ENCODE assay signal across 28 cellular contexts in genomic region chr10:69513617-69514016, GRCh38. TPM values are rescaled to one million over a fixed set of nuclear protein-coding genes. Genes with fewer than 3 reads are reported as not detected.
"Had no signal": no experiment of that assay in that cellular context is flagged by ENCODE, and none has a peak within 500 bp of the region (broad histone marks: within the 10 kb centered on the region; RNA-seq: fewer than 3 reads in every experiment).

No MANE protein-coding gene starts in this region.

- H3K36me3 Mint-ChIP-seq: activated CD8-positive, alpha-beta memory T cell treated with anti-CD3 and anti-CD28 coated beads, Interleukin-2, amount 10 ng/mL, durations not matched to agents 7 days and 5 days; immature natural killer cell; naive B cell; neural progenitor cell; stimulated activated naive B cell treated with anti-CD40 and anti-IgM and Interleukin-4, amounts not matched to agents 10 μg/mL and 1 μg/mL and 100 μg/mL, for 72 hours had no signal

- H3K4me1 Mint-ChIP-seq: activated CD4-positive, alpha-beta T cell treated with anti-CD3 and anti-CD28 coated beads, Interleukin-2, amount 10 ng/mL, durations not matched to agents 24 days and 14 days; activated CD8-positive, alpha-beta memory T cell treated with anti-CD3 and anti-CD28 coated beads, Interleukin-2, amount 10 ng/mL, durations not matched to agents 7 days and 5 days; activated naive CD8-positive, alpha-beta T cell treated with anti-CD3 and anti-CD28 coated beads, Interleukin-2, amount 50 U/mL, for 24 hours; endodermal cell; immature natural killer cell; naive B cell; neural progenitor cell; stimulated activated naive B cell treated with anti-CD40 and anti-IgM and Interleukin-4, amounts not matched to agents 10 μg/mL and 1 μg/mL and 100 μg/mL, for 72 hours had no signal

- H3K4me1 ChIP-seq: left lung, neural progenitor cell, transverse colon had no signal

- H3K4me3 ChIP-seq: hepatocyte, left lung, lung, neural progenitor cell, transverse colon had no signal

- H3K9me3 Mint-ChIP-seq: activated CD4-positive, alpha-beta T cell treated with anti-CD3 and anti-CD28 coated beads, Interleukin-2, amount 10 ng/mL, durations not matched to agents 24 days and 14 days; activated CD8-positive, alpha-beta T cell treated with anti-CD3 and anti-CD28 coated beads for 36 hours; activated naive CD8-positive, alpha-beta T cell treated with anti-CD3 and anti-CD28 coated beads, Interleukin-2, amount 50 U/mL, for 24 hours; endodermal cell; immature natural killer cell; naive B cell; neural progenitor cell; stimulated activated naive B cell treated with anti-CD40 and anti-IgM and Interleukin-4, amounts not matched to agents 10 μg/mL and 1 μg/mL and 100 μg/mL, for 72 hours had no signal

- DNase-seq: activated CD4-positive, alpha-beta T cell treated with anti-CD3 and anti-CD28 coated beads, Interleukin-2, amount 10 ng/mL, durations not matched to agents 24 days and 14 days; activated CD8-positive, alpha-beta memory T cell treated with anti-CD3 and anti-CD28 coated beads, Interleukin-2, amount 10 ng/mL, durations not matched to agents 7 days and 5 days; activated CD8-positive, alpha-beta T cell treated with anti-CD3 and anti-CD28 coated beads for 36 hours; activated gamma-delta T cell; activated naive CD4-positive, alpha-beta T cell treated with anti-CD3 and anti-CD28 coated beads, Interleukin-2, amount 50 U/mL, for 16 hours; activated naive CD8-positive, alpha-beta T cell treated with anti-CD3 and anti-CD28 coated beads, Interleukin-2, amount 50 U/mL, for 24 hours; activated T-cell treated with anti-CD3 and anti-CD28 coated beads for 4 hours; cerebellar nuclear complex; cortex of kidney; endodermal cell; foreskin melanocyte; immature natural killer cell; left lung; naive B cell; stimulated activated CD4-positive, alpha-beta T cell treated with anti-CD3 and anti-CD28 coated beads, Interleukin-2, amount 100 ng/mL, for 48 hours; stimulated activated CD8-positive, alpha-beta memory T cell treated with anti-CD3 and anti-CD28 coated beads, Interleukin-4, amount 100 ng/mL, for 48 hours; stimulated activated naive B cell treated with anti-CD40 and anti-IgM and Interleukin-4, amounts not matched to agents 10 μg/mL and 1 μg/mL and 100 μg/mL, for 72 hours; transverse colon had no signal

- H3K4me2 ChIP-seq: hepatocyte, neural progenitor cell had no signal

- H3K9me3 ChIP-seq: left lung, transverse colon had no signal

- H3K27ac Mint-ChIP-seq: activated CD4-positive, alpha-beta T cell treated with anti-CD3 and anti-CD28 coated beads, Interleukin-2, amount 10 ng/mL, durations not matched to agents 24 days and 14 days; activated CD8-positive, alpha-beta memory T cell treated with anti-CD3 and anti-CD28 coated beads, Interleukin-2, amount 10 ng/mL, durations not matched to agents 7 days and 5 days; activated CD8-positive, alpha-beta T cell treated with anti-CD3 and anti-CD28 coated beads for 36 hours; activated naive CD8-positive, alpha-beta T cell treated with anti-CD3 and anti-CD28 coated beads, Interleukin-2, amount 50 U/mL, for 24 hours; endodermal cell; immature natural killer cell; naive B cell; neural progenitor cell had no signal

- H2AFZ ChIP-seq: hepatocyte, neural progenitor cell had no signal

- H3K79me2 ChIP-seq: hepatocyte had no signal

- H3K27me3 ChIP-seq: hepatocyte, left lung, transverse colon had no signal

- ATAC-seq: activated CD4-positive, CD25-positive, alpha-beta regulatory T cell treated with anti-CD3 and anti-CD28 coated beads, Interleukin-2, amount 50 U/mL, for 24 hours; activated CD8-positive, alpha-beta memory T cell treated with anti-CD3 and anti-CD28 coated beads, Interleukin-2, amount 10 ng/mL, durations not matched to agents 7 days and 5 days; activated CD8-positive, alpha-beta T cell treated with anti-CD3 and anti-CD28 coated beads for 36 hours; activated naive CD8-positive, alpha-beta T cell treated with anti-CD3 and anti-CD28 coated beads, Interleukin-2, amount 50 U/mL, for 24 hours; left lung; stimulated activated naive B cell treated with anti-CD40 and anti-IgM and Interleukin-4, amounts not matched to agents 10 μg/mL and 1 μg/mL and 100 μg/mL, for 72 hours had no signal

- H3K4me3 Mint-ChIP-seq: activated CD4-positive, alpha-beta T cell treated with anti-CD3 and anti-CD28 coated beads, Interleukin-2, amount 10 ng/mL, durations not matched to agents 24 days and 14 days; activated CD8-positive, alpha-beta memory T cell treated with anti-CD3 and anti-CD28 coated beads, Interleukin-2, amount 10 ng/mL, durations not matched to agents 7 days and 5 days; activated CD8-positive, alpha-beta T cell treated with anti-CD3 and anti-CD28 coated beads for 36 hours; activated naive CD8-positive, alpha-beta T cell treated with anti-CD3 and anti-CD28 coated beads, Interleukin-2, amount 50 U/mL, for 24 hours; endodermal cell; immature natural killer cell; naive B cell; neural progenitor cell; stimulated activated naive B cell treated with anti-CD40 and anti-IgM and Interleukin-4, amounts not matched to agents 10 μg/mL and 1 μg/mL and 100 μg/mL, for 72 hours had no signal

- H3K36me3 ChIP-seq: left lung, neural progenitor cell had no signal

- H3K27ac ChIP-seq: epithelial cell of prostate, hepatocyte, left lung, neural progenitor cell, transverse colon had no signal

RNA-seq across cellular contexts. Expression of gene NEUROG3, which starts 59.6 kb away (rescaled TPM):
- total RNA-seq: activated CD4-positive, alpha-beta T cell treated with anti-CD3 and anti-CD28 coated beads, Interleukin-2, amount 10 ng/mL, durations not matched to agents 24 days and 14 days; activated CD8-positive, alpha-beta memory T cell treated with anti-CD3 and anti-CD28 coated beads, Interleukin-2, amount 10 ng/mL, durations not matched to agents 7 days and 5 days; endodermal cell; hepatocyte; kidney epithelial cell; left lung; lung; mucosa of gallbladder; posterior vena cava; renal cortical epithelial cell; temporal lobe had no signal
- polyA plus RNA-seq: immature natural killer cell had no signal
